In genomic region chr22:24594569-24595120, GRCh38 we compare ENCODE assay signal across 25 cellular contexts. TPM values are rescaled to one million over a fixed set of nuclear protein-coding genes. Genes with fewer than 3 reads are reported as not detected.
A peak's percentile ranks its signal among the peaks of the same experiment; 100 is the strongest.
DNase-seq lines count a peak whose midpoint lies in the region; ATAC-seq and TF ChIP-seq lines count a peak whose summit lies in the region.
"Had no signal": no experiment of that assay in that cellular context is flagged by ENCODE, and none has a peak within 500 bp of the region (broad histone marks: within the 10 kb centered on the region; RNA-seq: fewer than 3 reads in every experiment).

No MANE protein-coding gene starts in this region.

- H3K27ac ChIP-seq in VCaP = peak overlapping the region; percentile 94
- peak overlapping the region; percentile 75 to 76 for H3K27ac ChIP-seq in liver (ENCODE audit: low read depth in 1 of 2, low read length in 2 of 2)

- 62% methylated on average over 7 of the region's 7 CpGs for WGBS in liver

- H3K27me3 ChIP-seq in liver (ENCODE audit: control insufficient read depth in 4 of 4, insufficient read depth in 4 of 4, low read length in 3 of 4) = no peaks in the 10 kb centered on the region

- no peaks in the 10 kb centered on the region for H3K36me3 ChIP-seq in liver (ENCODE audit: control insufficient read depth in 4 of 4, insufficient read depth in 3 of 4, low read depth in 1 of 4, low read length in 3 of 4)
- H3K36me3 ChIP-seq: thoracic aorta, WERI-Rb-1 had no signal

- no peaks in the 10 kb centered on the region for H3K9me3 ChIP-seq in liver (ENCODE audit: control insufficient read depth in 4 of 4, low read length in 3 of 4)
- H3K9me3 ChIP-seq: Caco-2, thoracic aorta had no signal

- peak; percentile 22 for DNase-seq in D341Med (ENCODE audit: low spot score)
- peak; percentile 33 for DNase-seq in retina
- no peak for DNase-seq in NCI-H345 treated with DMSO at 0.1 percent for 48 hours (lab: John Stamatoyannopoulos, UW; ENCODE audit: unreplicated experiment)
- DNase-seq: activated naive CD4-positive, alpha-beta T cell; activated T-cell treated with anti-CD3 and anti-CD28 coated beads for 4 hours; AML-193; amniotic stem cell; Caco-2; effector CD8-positive, alpha-beta T cell; glutamatergic neuron; immature natural killer cell; NCI-H1417; NCI-H2171 treated with DMSO at 0.1 percent for 48 hours; NCI-H774; nephron progenitor cell; SIG-M5; stimulated activated CD8-positive, alpha-beta memory T cell treated with anti-CD3 and anti-CD28 coated beads, Interleukin-4, amount 100 ng/mL, for 48 hours; T-helper 17 cell; WERI-Rb-1 had no signal

- peaks cover 20 to 38% (median 30%) of the 10 kb centered on the region in 4 donors for H3K4me1 ChIP-seq in liver (ENCODE audit: control insufficient read depth in 4 of 4, insufficient read depth in 4 of 4, low read length in 3 of 4)

- TF ChIP-seq RAD21 in liver (IDR thresholded peaks at IDR 0.05) = no peak

- ATAC-seq in GM18517 (IDR thresholded peaks at IDR 0.05; ENCODE audit: unreplicated experiment) (no peak), HG03442 (IDR thresholded peaks at IDR 0.05; ENCODE audit: unreplicated experiment) (no peak)
- ATAC-seq: GM23338, T-helper 17 cell had no signal

- no peak for TF ChIP-seq CTCF in VCaP (conservative IDR thresholded peaks at IDR 0.05)
- TF ChIP-seq CTCF in liver (IDR thresholded peaks at IDR 0.05; ENCODE audit: low read depth, low read length, missing input control) = no peak

- peak overlapping the region in 1 of 2 donors; percentile 21 for H3K9ac ChIP-seq in liver (ENCODE audit: low read depth in 1 of 2, low read length in 2 of 2)

- H3K4me3 ChIP-seq in liver (ENCODE audit: low read depth in 1 of 3, low read length in 3 of 3) = no peak overlapping the region
- H3K4me3 ChIP-seq: GM23338, thoracic aorta had no signal

TF ChIP-seq in liver, 16 proteins besides CTCF, POLR2A, EP300 and RAD21:
- TF ChIP-seq EGR1 (IDR thresholded peaks at IDR 0.05; ENCODE audit: low read depth in 2 of 2) (no peak), ZBTB33 (IDR thresholded peaks at IDR 0.05) (no peak), MAX (IDR thresholded peaks at IDR 0.05) (no peak), RXRA (IDR thresholded peaks at IDR 0.05) (no peak), YY1 (IDR thresholded peaks at IDR 0.05) (no peak), HNF4G (IDR thresholded peaks at IDR 0.05) (no peak), TAF1 (conservative IDR thresholded peaks at IDR 0.05) (no peak), GABPA (IDR thresholded peaks at IDR 0.05 in 1 of 2, conservative IDR thresholded peaks at IDR 0.05 in 1 of 2) (no peak), FOXA2 (IDR thresholded peaks at IDR 0.05) (no peak), HNF4A (conservative IDR thresholded peaks at IDR 0.05) (no peak), NR2F2 (IDR thresholded peaks at IDR 0.05) (no peak), REST (IDR thresholded peaks at IDR 0.05) (no peak), ATF3 (IDR thresholded peaks at IDR 0.05) (no peak), FOXA1 (IDR thresholded peaks at IDR 0.05) (no peak), SP1 (IDR thresholded peaks at IDR 0.05) (no peak), JUND (IDR thresholded peaks at IDR 0.05) (no peak)
TF ChIP-seq in liver: peak in this region for 0.

RNA-seq across cellular contexts. Expression of gene LRRC75B, which starts 1.8 kb away (rescaled TPM):
- 1 to 10 TPM; 7.8 to 8.5 TPM for total RNA-seq in liver
- 10 to 100 TPM; 10.2 to 14.3 TPM for polyA plus RNA-seq in liver

RNA-seq across cellular contexts. Expression of gene GGT1, which starts 8.3 kb away (rescaled TPM):
- total RNA-seq in liver = 100 to 1,000 TPM in 1 of 2 donors, 10 to 100 TPM in 1; 90.5 to 107 TPM
- polyA plus RNA-seq in liver = 100 to 1,000 TPM; 117 to 147 TPM

RNA-seq across cellular contexts. Expression of gene SNRPD3, which starts 38.8 kb away (rescaled TPM):
- 100 to 1,000 TPM in 1 of 2 donors, 10 to 100 TPM in 1; 91.3 to 128 TPM for total RNA-seq in liver
- polyA plus RNA-seq in liver = 10 to 100 TPM; 57.2 to 80.6 TPM

RNA-seq across cellular contexts. Expression of gene GUCD1, which starts 39.7 kb away (rescaled TPM):
- total RNA-seq in liver = 100 to 1,000 TPM; 176 to 202 TPM
- polyA plus RNA-seq in liver = 100 to 1,000 TPM; 118 to 182 TPM
